In genomic region chr15:31758126-31758525, GRCh38 we compare ENCODE assay signal across 1 cellular context.
TF ChIP-seq lines count a peak whose summit lies in the region.

No MANE protein-coding gene starts in this region.

TF ChIP-seq in GM23338, 12 proteins besides CTCF, POLR2A, EP300 and RAD21 (continued from another document):
- TF ChIP-seq ZNF462 (CRISPR knock-in tag; IDR thresholded peaks at IDR 0.05) (no peak), ZNF114 (CRISPR knock-in tag; IDR thresholded peaks at IDR 0.05) (no peak)
